Comparison of ENCODE assay signal across 14 cellular contexts in the genomic region with DNA sequence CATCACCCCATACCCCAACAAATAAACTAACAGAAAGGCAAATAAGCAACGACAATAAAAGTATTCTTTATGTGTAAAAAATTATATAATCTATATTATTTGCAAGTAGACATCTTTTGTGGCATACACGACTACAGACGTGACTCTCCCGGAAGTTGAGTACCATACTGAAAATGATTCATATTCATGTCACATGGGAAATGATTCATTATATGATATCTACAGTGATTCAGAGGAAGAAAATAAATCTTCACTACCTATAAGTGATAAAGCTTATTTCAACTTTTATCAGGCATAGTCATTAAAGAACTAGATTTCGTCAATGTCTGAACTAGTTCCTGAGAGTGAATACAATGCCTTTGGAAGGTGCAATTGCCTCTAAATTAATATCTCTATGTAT. TPM values are rescaled to one million over a fixed set of nuclear protein-coding genes. Genes with fewer than 3 reads are reported as not detected.
DNase-seq lines count a peak whose midpoint lies in the region; ATAC-seq lines count a peak whose summit lies in the region.
"Had no signal": no experiment of that assay in that cellular context is flagged by ENCODE, and none has a peak within 500 bp of the region (broad histone marks: within the 10 kb centered on the region; RNA-seq: fewer than 3 reads in every experiment).

No MANE protein-coding gene starts in this region.

- peak; percentile 69 to 74 for ATAC-seq in activated T-cell treated with anti-CD3 and anti-CD28 coated beads, Interleukin-2, amount 50 U/mL, for 4 hours
- ATAC-seq in GM21825 (IDR thresholded peaks at IDR 0.05; ENCODE audit: unreplicated experiment) (no peak), GM18907 (IDR thresholded peaks at IDR 0.05; ENCODE audit: unreplicated experiment) (no peak)

- no peaks in the 10 kb centered on the region for H3K9me3 Mint-ChIP-seq in activated T-cell treated with anti-CD3 and anti-CD28 coated beads, Interleukin-2, amount 50 U/mL, for 4 hours
- no peaks in the 10 kb centered on the region for H3K9me3 Mint-ChIP-seq in activated CD4-positive, alpha-beta memory T cell treated with anti-CD3 and anti-CD28 coated beads for 36 hours
- H3K9me3 Mint-ChIP-seq: T-cell had no signal

- no peaks in the 10 kb centered on the region for H3K27me3 Mint-ChIP-seq in activated T-cell treated with anti-CD3 and anti-CD28 coated beads, Interleukin-2, amount 50 U/mL, for 4 hours (ENCODE audit: low read depth)
- H3K27me3 Mint-ChIP-seq in activated CD4-positive, alpha-beta memory T cell treated with anti-CD3 and anti-CD28 coated beads for 36 hours, result peaks cover 2% of the 10 kb centered on the region
- H3K27me3 Mint-ChIP-seq: T-cell had no signal

- H3K4me3 Mint-ChIP-seq in activated T-cell treated with anti-CD3 and anti-CD28 coated beads, Interleukin-2, amount 50 U/mL, for 4 hours, result peak overlapping the region; percentile 1
- H3K4me3 Mint-ChIP-seq in activated CD4-positive, alpha-beta memory T cell treated with anti-CD3 and anti-CD28 coated beads for 36 hours, result no peak overlapping the region
- H3K4me3 Mint-ChIP-seq: T-cell had no signal

- peaks cover 57% of the 10 kb centered on the region for H3K4me1 Mint-ChIP-seq in activated T-cell treated with anti-CD3 and anti-CD28 coated beads, Interleukin-2, amount 50 U/mL, for 4 hours (ENCODE audit: low read depth)
- H3K4me1 Mint-ChIP-seq in activated CD4-positive, alpha-beta memory T cell treated with anti-CD3 and anti-CD28 coated beads for 36 hours (ENCODE audit: low read depth), result peaks cover 49% of the 10 kb centered on the region

- CTCF ChIA-PET in activated CD4-positive, alpha-beta memory T cell treated with anti-CD3 and anti-CD28 coated beads for 36 hours (lab: Charles Lee), result interaction anchor here (1.0 to 2.5 kb wide), 7 partner anchors 13 to 125 kb away, joined by 3 to 13 read pairs (median 5); no protein-coding TSS in a partner anchor

- intact Hi-C loops in activated CD4-positive, alpha-beta memory T cell treated with anti-CD3 and anti-CD28 coated beads for 36 hours (cut with micrococcal nuclease), result loop anchor here (1.0 to 10.0 kb wide), 9 partner anchors 8 to 1423 kb away; no protein-coding TSS in a partner anchor

- POLR2A ChIA-PET in activated CD4-positive, alpha-beta memory T cell treated with anti-CD3 and anti-CD28 coated beads for 36 hours (lab: Charles Lee), result interaction anchor here (2.5 kb wide), 1 partner anchor 48 kb away, joined by 9 read pairs; no protein-coding TSS in a partner anchor

- H3K36me3 Mint-ChIP-seq in activated T-cell treated with anti-CD3 and anti-CD28 coated beads, Interleukin-2, amount 50 U/mL, for 4 hours (ENCODE audit: insufficient read depth), result no peaks in the 10 kb centered on the region
- no peaks in the 10 kb centered on the region for H3K36me3 Mint-ChIP-seq in activated CD4-positive, alpha-beta memory T cell treated with anti-CD3 and anti-CD28 coated beads for 36 hours
- H3K36me3 Mint-ChIP-seq: T-cell had no signal

- no peak for DNase-seq in activated T-cell treated with anti-CD3 and anti-CD28 coated beads, Interleukin-2, amount 50 U/mL, for 4 hours
- DNase-seq in activated T-cell treated with anti-CD3 and anti-CD28 coated beads for 4 hours (no peak), HCEC 1CT (peak; percentile 53), iris pigment epithelial cell (ENCODE audit: low read depth) (peak; percentile 68), NAMALWA (ENCODE audit: low spot score) (no peak)
- peak; percentile 24 for DNase-seq in activated CD4-positive, alpha-beta memory T cell treated with anti-CD3 and anti-CD28 coated beads for 36 hours
- DNase-seq: activated CD4-positive, CD25-positive, alpha-beta regulatory T cell; erythroblast; NCI-H1417 treated with DMSO at 0.1 percent for 48 hours; NCI-H510A; ovary; T-cell had no signal

- H3K27ac Mint-ChIP-seq in activated CD4-positive, alpha-beta memory T cell treated with anti-CD3 and anti-CD28 coated beads for 36 hours, result peak overlapping the region; percentile 11
- H3K27ac Mint-ChIP-seq: T-cell had no signal

RNA-seq across cellular contexts. Expression of a gene that starts 4.6 kb away (rescaled TPM):
- total RNA-seq in activated T-cell treated with anti-CD3 and anti-CD28 coated beads, Interleukin-2, amount 50 U/mL, for 4 hours, result 10 to 100 TPM in 1 of 3 donors, 1 to 10 TPM in 2; 6.1 to 12.9 (median 8.1) TPM
- 10 to 100 TPM; 12.6 to 14.4 TPM for total RNA-seq in activated CD4-positive, alpha-beta memory T cell treated with anti-CD3 and anti-CD28 coated beads for 36 hours

Comparison
In these comparisons a context has a peak if more than half of its experiments do, and no peak if none do; other contexts are left out.
1. ATAC-seq: peak in activated T-cell treated with anti-CD3 and anti-CD28 coated beads, Interleukin-2, amount 50 U/mL, for 4 hours (2 of 2); none in GM21825 (single experiment) and GM18907 (single experiment).
2. DNase-seq: peak in HCEC 1CT (single experiment), activated CD4-positive, alpha-beta memory T cell treated with anti-CD3 and anti-CD28 coated beads for 36 hours (single experiment) and iris pigment epithelial cell (single experiment); none in activated T-cell treated with anti-CD3 and anti-CD28 coated beads, Interleukin-2, amount 50 U/mL, for 4 hours (single experiment), activated T-cell treated with anti-CD3 and anti-CD28 coated beads for 4 hours (single experiment) and NAMALWA (single experiment).